Comparison of ENCODE assay signal across 26 cellular contexts in genomic region chr5:147878066-147878748, GRCh38. TPM values are rescaled to one million over a fixed set of nuclear protein-coding genes. Genes with fewer than 3 reads are reported as not detected.
"Had no signal": no experiment of that assay in that cellular context is flagged by ENCODE, and none has a peak within 500 bp of the region (broad histone marks: within the 10 kb centered on the region; RNA-seq: fewer than 3 reads in every experiment).

A gene with protein sequence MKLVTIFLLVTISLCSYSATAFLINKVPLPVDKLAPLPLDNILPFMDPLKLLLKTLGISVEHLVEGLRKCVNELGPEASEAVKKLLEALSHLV (plus strand): TSS chr5:147878711. CDS start chr5:147878804, 93 bp downstream.

- H3K27ac Mint-ChIP-seq: activated CD4-positive, alpha-beta memory T cell treated with anti-CD3 and anti-CD28 coated beads, Interleukin-2, amount 10 ng/mL, durations not matched to agents 7 days and 5 days; activated CD4-positive, alpha-beta T cell treated with anti-CD3 and anti-CD28 coated beads for 36 hours; activated naive CD4-positive, alpha-beta T cell treated with anti-CD3 and anti-CD28 coated beads, Interleukin-2, amount 10 ng/mL, durations not matched to agents 7 days and 5 days; activated naive CD8-positive, alpha-beta T cell treated with anti-CD3 and anti-CD28 coated beads for 36 hours; activated T-cell treated with anti-CD3 and anti-CD28 coated beads, Interleukin-2, amount 50 U/mL, for 72 hours; activated T-helper 2 cell treated with anti-CD3 and anti-CD28 coated beads, Interferon-gamma antibody, Interleukin-2, Interleukin-4, amounts not matched to agents 10 μg/mL and 5 μg/mL and 100 μg/mL, durations not matched to agents 14 hours and 24 hours and 36 hours; T-cell had no signal

- DNase-seq: activated CD4-positive, alpha-beta memory T cell treated with anti-CD3 and anti-CD28 coated beads, Interleukin-2, amount 10 ng/mL, durations not matched to agents 7 days and 5 days; activated CD4-positive, alpha-beta T cell treated with anti-CD3 and anti-CD28 coated beads for 36 hours; activated CD4-positive, alpha-beta T cell treated with anti-CD3 and anti-CD28 coated beads, Interleukin-2, amount 50 U/mL, for 1 hour; activated gamma-delta T cell treated with Interleukin-2 at 50 U/mL for 16 hours; activated naive CD4-positive, alpha-beta T cell treated with anti-CD3 and anti-CD28 coated beads, Interleukin-2, amount 10 ng/mL, durations not matched to agents 7 days and 5 days; activated naive CD8-positive, alpha-beta T cell treated with anti-CD3 and anti-CD28 coated beads for 36 hours; activated T-cell treated with anti-CD3 and anti-CD28 coated beads, Interleukin-2, amount 50 U/mL, for 72 hours; KG1; NCI-H1048; NCI-H146; NCI-H2029; NCI-H446; NCI-H524; PC-3; T-cell; T-helper 2 cell; T1000 had no signal

- H3K27ac ChIP-seq: SK-N-MC, VCaP had no signal

- H3K9me3 Mint-ChIP-seq: activated CD4-positive, alpha-beta memory T cell treated with anti-CD3 and anti-CD28 coated beads, Interleukin-2, amount 10 ng/mL, durations not matched to agents 7 days and 5 days; activated naive CD4-positive, alpha-beta T cell treated with anti-CD3 and anti-CD28 coated beads, Interleukin-2, amount 10 ng/mL, durations not matched to agents 7 days and 5 days; activated naive CD8-positive, alpha-beta T cell treated with anti-CD3 and anti-CD28 coated beads for 36 hours; activated T-cell treated with anti-CD3 and anti-CD28 coated beads, Interleukin-2, amount 50 U/mL, for 72 hours; activated T-helper 2 cell treated with anti-CD3 and anti-CD28 coated beads, Interferon-gamma antibody, Interleukin-2, Interleukin-4, amounts not matched to agents 10 μg/mL and 5 μg/mL and 100 μg/mL, durations not matched to agents 14 hours and 24 hours and 36 hours; T-cell had no signal

- H3K27me3 Mint-ChIP-seq: activated CD4-positive, alpha-beta memory T cell treated with anti-CD3 and anti-CD28 coated beads, Interleukin-2, amount 10 ng/mL, durations not matched to agents 7 days and 5 days had no signal

- ATAC-seq: activated CD4-positive, alpha-beta T cell treated with anti-CD3 and anti-CD28 coated beads for 36 hours; activated T-cell treated with anti-CD3 and anti-CD28 coated beads, Interleukin-2, amount 50 U/mL, for 72 hours; PC-3; T-cell had no signal

- H3K4me3 ChIP-seq: SK-N-MC had no signal

- H3K4me1 Mint-ChIP-seq: activated CD4-positive, alpha-beta memory T cell treated with anti-CD3 and anti-CD28 coated beads, Interleukin-2, amount 10 ng/mL, durations not matched to agents 7 days and 5 days; activated CD4-positive, alpha-beta T cell treated with anti-CD3 and anti-CD28 coated beads for 36 hours; activated naive CD4-positive, alpha-beta T cell treated with anti-CD3 and anti-CD28 coated beads, Interleukin-2, amount 10 ng/mL, durations not matched to agents 7 days and 5 days; activated naive CD8-positive, alpha-beta T cell treated with anti-CD3 and anti-CD28 coated beads for 36 hours; T-cell had no signal

- H3K36me3 Mint-ChIP-seq: activated naive CD4-positive, alpha-beta T cell treated with anti-CD3 and anti-CD28 coated beads, Interleukin-2, amount 10 ng/mL, durations not matched to agents 7 days and 5 days; activated naive CD8-positive, alpha-beta T cell treated with anti-CD3 and anti-CD28 coated beads for 36 hours; T-cell had no signal

- H3K4me3 Mint-ChIP-seq: activated CD4-positive, alpha-beta memory T cell treated with anti-CD3 and anti-CD28 coated beads, Interleukin-2, amount 10 ng/mL, durations not matched to agents 7 days and 5 days; activated CD4-positive, alpha-beta T cell treated with anti-CD3 and anti-CD28 coated beads for 36 hours; activated naive CD4-positive, alpha-beta T cell treated with anti-CD3 and anti-CD28 coated beads, Interleukin-2, amount 10 ng/mL, durations not matched to agents 7 days and 5 days; activated naive CD8-positive, alpha-beta T cell treated with anti-CD3 and anti-CD28 coated beads for 36 hours; activated T-cell treated with anti-CD3 and anti-CD28 coated beads, Interleukin-2, amount 50 U/mL, for 72 hours; T-cell had no signal

RNA-seq across cellular contexts. Expression of the gene that starts here (rescaled TPM):
- total RNA-seq: activated CD4-positive, alpha-beta memory T cell treated with anti-CD3 and anti-CD28 coated beads, Interleukin-2, amount 10 ng/mL, durations not matched to agents 7 days and 5 days; activated CD4-positive, alpha-beta T cell treated with anti-CD3 and anti-CD28 coated beads for 36 hours; activated CD8-positive, alpha-beta memory T cell treated with anti-CD3 and anti-CD28 coated beads for 36 hours; activated naive CD8-positive, alpha-beta T cell treated with anti-CD3 and anti-CD28 coated beads for 36 hours; activated T-cell treated with anti-CD3 and anti-CD28 coated beads, Interleukin-2, amount 50 U/mL, for 72 hours; activated T-helper 2 cell treated with anti-CD3 and anti-CD28 coated beads, Interferon-gamma antibody, Interleukin-2, Interleukin-4, amounts not matched to agents 10 μg/mL and 5 μg/mL and 100 μg/mL, durations not matched to agents 14 hours and 24 hours and 36 hours; cardiac septum; cerebellum; LHCN-M2; M059J had no signal
- polyA plus RNA-seq: adipose tissue had no signal
